ENCODE assay signal across 8 cellular contexts in genomic region chr6:106448000-106448426, GRCh38.
A peak's percentile ranks its signal among the peaks of the same experiment; 100 is the strongest.
DNase-seq lines count a peak whose midpoint lies in the region; ATAC-seq and TF ChIP-seq lines count a peak whose summit lies in the region.

No MANE protein-coding gene starts in this region.

- H3K27ac Mint-ChIP-seq in naive thymus-derived CD4-positive, alpha-beta T cell, result peak overlapping the region in 8 of 9 donors; percentile 48 to 81 (median 62)

- peaks cover 0 to 4% of the 10 kb centered on the region in 2 donors for H3K27me3 ChIP-seq in naive thymus-derived CD4-positive, alpha-beta T cell (ENCODE audit: control insufficient read depth in 2 of 2, insufficient read depth in 2 of 2, low read length in 2 of 2)
- no peaks in the 10 kb centered on the region for H3K27me3 ChIP-seq in Karpas-422 (ENCODE audit: low read length)

- no peaks in the 10 kb centered on the region for H3K9me3 ChIP-seq in naive thymus-derived CD4-positive, alpha-beta T cell (ENCODE audit: control insufficient read depth in 2 of 3, low read length in 3 of 3)
- no peaks in the 10 kb centered on the region for H3K9me3 ChIP-seq in Karpas-422 (ENCODE audit: low read length)

- H3K27ac ChIP-seq in naive thymus-derived CD4-positive, alpha-beta T cell (ENCODE audit: low read depth, low read length), result no peak overlapping the region
- no peak overlapping the region for H3K27ac ChIP-seq in Karpas-422 (ENCODE audit: low read length)

- H3K27me3 Mint-ChIP-seq in naive thymus-derived CD4-positive, alpha-beta T cell, result peaks cover 4 to 8% (median 5%) of the 10 kb centered on the region in 5 donors

- no peaks in the 10 kb centered on the region for H3K9me2 ChIP-seq in Karpas-422 (replicated peaks; ENCODE audit: insufficient read depth, low read length)

- DNase-seq in GM12865 (ENCODE audit: low read depth) (peak; percentile 71), Karpas-422 (no peak), AG08395 (ENCODE audit: low spot score) (no peak)
- DNase-seq in activated CD8-positive, alpha-beta memory T cell treated with anti-CD3 and anti-CD28 coated beads, Interleukin-2, amount 50 U/mL, for 48 hours, result peak; percentile 61
- peak in 7 of 9 donors; percentile 6 to 27 (median 12) for DNase-seq in naive thymus-derived CD4-positive, alpha-beta T cell

- H3K9me3 Mint-ChIP-seq in naive thymus-derived CD4-positive, alpha-beta T cell, result no peaks in the 10 kb centered on the region

- H3K36me3 ChIP-seq in naive thymus-derived CD4-positive, alpha-beta T cell (ENCODE audit: control insufficient read depth in 2 of 3, insufficient read depth in 3 of 3, low read length in 3 of 3), result no peaks in the 10 kb centered on the region
- H3K36me3 ChIP-seq in Karpas-422 (ENCODE audit: insufficient read depth, low read length), result no peaks in the 10 kb centered on the region

- intact Hi-C loops in naive thymus-derived CD4-positive, alpha-beta T cell (cut with micrococcal nuclease), result loop anchor here (10.0 kb wide), 2 partner anchors 353 to 667 kb away; partner anchors contain the start of gene BEND3 (in 1 of the 2)

- H3K36me3 Mint-ChIP-seq in naive thymus-derived CD4-positive, alpha-beta T cell, result no peaks in the 10 kb centered on the region

- H3K4me3 Mint-ChIP-seq in naive thymus-derived CD4-positive, alpha-beta T cell, result peak overlapping the region in 8 of 10 donors; percentile 10 to 61 (median 48)

- H2AFZ ChIP-seq in Karpas-422 (ENCODE audit: low read length), result no peak overlapping the region

- CTCF ChIA-PET in naive thymus-derived CD4-positive, alpha-beta T cell (lab: Charles Lee), result interaction anchor here (1.1 to 13.9 kb wide), 5 partner anchors 61 to 531 kb away, joined by 3 to 325 read pairs (median 5); no protein-coding TSS in a partner anchor

- H3K9ac ChIP-seq in Karpas-422 (ENCODE audit: low read length), result no peak overlapping the region

- peaks cover 5 to 15% (median 14%) of the 10 kb centered on the region in 7 donors for H3K4me1 Mint-ChIP-seq in naive thymus-derived CD4-positive, alpha-beta T cell

- H3K4me1 ChIP-seq in naive thymus-derived CD4-positive, alpha-beta T cell (ENCODE audit: control insufficient read depth in 2 of 2, insufficient read depth in 2 of 2, low read length in 2 of 2), result peaks cover 0 to 5% of the 10 kb centered on the region in 2 donors
- H3K4me1 ChIP-seq in Karpas-422 (ENCODE audit: low read length), result peaks cover 18% of the 10 kb centered on the region

- peak; percentile 63 for ATAC-seq in HG03354 (IDR thresholded peaks at IDR 0.05; ENCODE audit: poor library complexity, severe bottlenecking, unreplicated experiment)
- ATAC-seq in naive thymus-derived CD4-positive, alpha-beta T cell, result peak; percentile 81
- no peak for ATAC-seq in HG03439 (IDR thresholded peaks at IDR 0.05; ENCODE audit: unreplicated experiment)
- ATAC-seq in GM21786 (IDR thresholded peaks at IDR 0.05; ENCODE audit: unreplicated experiment), result no peak

- H3K4me2 ChIP-seq in Karpas-422 (ENCODE audit: low read depth, low read length, poor library complexity, severe bottlenecking), result no peak overlapping the region

- no peak for TF ChIP-seq CTCF in GM12865 (IDR thresholded peaks at IDR 0.05; ENCODE audit: insufficient read depth, low read depth, low read length, missing control alignments)

- no peaks in the 10 kb centered on the region for H4K20me1 ChIP-seq in Karpas-422 (ENCODE audit: insufficient read depth, low read depth, low read length)

- H3K4me3 ChIP-seq in GM12865 (ENCODE audit: low read depth, low read length) (no peak overlapping the region), Karpas-422 (ENCODE audit: low read length) (no peak overlapping the region)
- no peak overlapping the region for H3K4me3 ChIP-seq in naive thymus-derived CD4-positive, alpha-beta T cell (ENCODE audit: low read length)

- POLR2A ChIA-PET in naive thymus-derived CD4-positive, alpha-beta T cell (lab: Charles Lee), result interaction anchor here (0.9 to 1.8 kb wide), 5 partner anchors 63 to 122 kb away, joined by 3 to 7 read pairs (median 4); no protein-coding TSS in a partner anchor

- no peaks in the 10 kb centered on the region for H3K79me2 ChIP-seq in Karpas-422 (ENCODE audit: low read length)

Comparison
In these comparisons a context has a peak if more than half of its experiments do, and no peak if none do; other contexts are left out.
1. DNase-seq: peak in GM12865 (single experiment), activated CD8-positive, alpha-beta memory T cell treated with anti-CD3 and anti-CD28 coated beads, Interleukin-2, amount 50 U/mL, for 48 hours (single experiment) and naive thymus-derived CD4-positive, alpha-beta T cell (7 of 9); none in Karpas-422 (single experiment) and AG08395 (single experiment).
2. ATAC-seq: peak in HG03354 (single experiment) and naive thymus-derived CD4-positive, alpha-beta T cell (single experiment); none in HG03439 (single experiment) and GM21786 (single experiment).